ENCODE assay signal across 33 cellular contexts in the genomic region with DNA sequence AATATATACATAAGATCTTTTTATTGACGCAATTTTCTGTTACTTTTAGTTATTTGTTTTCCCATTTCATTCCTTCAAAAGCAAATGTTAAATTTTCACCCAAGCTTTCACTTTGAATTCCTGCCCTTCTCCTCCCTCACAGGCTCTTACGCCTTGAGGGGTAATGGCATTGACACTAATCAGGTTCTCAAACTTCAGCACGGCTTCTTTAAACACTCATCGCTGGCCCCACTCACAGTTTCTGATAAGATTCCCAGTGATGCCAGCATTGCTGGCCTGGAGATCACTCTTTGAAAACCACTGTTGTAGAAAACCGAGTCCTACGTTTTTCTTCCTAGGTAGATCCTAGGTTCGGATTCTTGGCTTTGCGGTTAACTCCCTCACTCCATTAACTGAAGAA.
DNase-seq lines count a peak whose midpoint lies in the region; ATAC-seq and TF ChIP-seq lines count a peak whose summit lies in the region.
"Had no signal": no experiment of that assay in that cellular context is flagged by ENCODE, and none has a peak within 500 bp of the region (broad histone marks: within the 10 kb centered on the region; RNA-seq: fewer than 3 reads in every experiment).

No MANE protein-coding gene starts in this region.

- no peak overlapping the region for H3K27ac Mint-ChIP-seq in activated CD4-positive, alpha-beta T cell treated with anti-CD3 and anti-CD28 coated beads, Interleukin-2, amount 10 ng/mL, durations not matched to agents 7 days and 5 days
- H3K27ac Mint-ChIP-seq: B cell; CD14-positive monocyte; CD4-positive, alpha-beta T cell; CD4-positive, CD25-positive, alpha-beta regulatory T cell; CD8-positive, alpha-beta T cell had no signal

- no peaks in the 10 kb centered on the region for H3K4me1 Mint-ChIP-seq in activated CD4-positive, alpha-beta T cell treated with anti-CD3 and anti-CD28 coated beads, Interleukin-2, amount 10 ng/mL, durations not matched to agents 7 days and 5 days
- H3K4me1 Mint-ChIP-seq: B cell; CD14-positive monocyte; CD4-positive, alpha-beta memory T cell; CD4-positive, CD25-positive, alpha-beta regulatory T cell; CD8-positive, alpha-beta memory T cell had no signal

- no peaks in the 10 kb centered on the region for H3K27me3 Mint-ChIP-seq in activated CD4-positive, alpha-beta T cell treated with anti-CD3 and anti-CD28 coated beads, Interleukin-2, amount 10 ng/mL, durations not matched to agents 7 days and 5 days

- H4K8ac ChIP-seq in trophoblast cell (ENCODE audit: low read depth, low read length), result no peak overlapping the region

- H3K14ac ChIP-seq in trophoblast cell (ENCODE audit: low read length), result no peak overlapping the region

- CTCF ChIA-PET in activated CD4-positive, alpha-beta T cell treated with anti-CD3 and anti-CD28 coated beads, Interleukin-2, amount 10 ng/mL, durations not matched to agents 7 days and 5 days (lab: Charles Lee), result no interaction called here

- H3K27ac ChIP-seq in cardiac muscle cell (peak overlapping the region; percentile 49), left ventricle myocardium inferior (replicated peaks) (no peak overlapping the region), esophagus muscularis mucosa (replicated peaks in 1 of 4) (no peak overlapping the region), trophoblast cell (ENCODE audit: low read depth, low read length) (no peak overlapping the region)
- H3K27ac ChIP-seq: 22Rv1; A549; BLaER1; BLaER1 treated with 17β-estradiol and CSF1 and Interleukin-3, amounts not matched to agents 10 nM and 100 nM; C4-2B had no signal

- 82% methylated on average over 8 of the region's 8 CpGs for WGBS in esophagus muscularis mucosa
- WGBS in trophoblast cell (ENCODE audit: extremely low coverage, insufficient coverage, insufficient read length), result no CpG with 5 or more reads among the region's 8 CpGs

- intact Hi-C loops in left ventricle myocardium inferior (cut with micrococcal nuclease) (no loop called here), esophagus muscularis mucosa (cut with DNase I) (no loop called here)

- H3K18ac ChIP-seq in trophoblast cell (ENCODE audit: low read length), result no peak overlapping the region

- H4K12ac ChIP-seq in trophoblast cell (ENCODE audit: low read depth, low read length), result no peak overlapping the region

- H3K4ac ChIP-seq in trophoblast cell (ENCODE audit: low read depth, low read length), result no peak overlapping the region

- H3K9me3 ChIP-seq in cardiac muscle cell (ENCODE audit: low read depth), result no peaks in the 10 kb centered on the region
- H3K9me3 ChIP-seq in left ventricle myocardium inferior (replicated peaks), result no peaks in the 10 kb centered on the region
- no peaks in the 10 kb centered on the region for H3K9me3 ChIP-seq in esophagus muscularis mucosa
- H3K9me3 ChIP-seq in trophoblast cell (ENCODE audit: insufficient read depth, low read depth, low read length), result no peaks in the 10 kb centered on the region
- H3K9me3 ChIP-seq: A549; BE2C; BLaER1; BLaER1 treated with 17β-estradiol and CSF1 and Interleukin-3, amounts not matched to agents 10 nM and 100 nM; Caco-2 had no signal

- no peak overlapping the region for H3K23ac ChIP-seq in trophoblast cell (ENCODE audit: low read length)

- no peaks in the 10 kb centered on the region for H3K79me2 ChIP-seq in trophoblast cell (ENCODE audit: control insufficient read depth, insufficient read depth, low read length, poor library complexity)

- peak overlapping the region; percentile 17 for H2BK5ac ChIP-seq in trophoblast cell (ENCODE audit: low read depth, low read length, poor library complexity)

- TF ChIP-seq CTCF in cardiac muscle cell (IDR thresholded peaks at IDR 0.05; ENCODE audit: low read depth, low read length), result no peak
- TF ChIP-seq CTCF in left ventricle myocardium inferior (IDR thresholded peaks at IDR 0.05; ENCODE audit: borderline replicate concordance), result no peak
- no peak for TF ChIP-seq CTCF in esophagus muscularis mucosa (IDR thresholded peaks at IDR 0.05)

- peak overlapping the region; percentile 46 for H2BK12ac ChIP-seq in trophoblast cell (ENCODE audit: low read length)

- no peak for TF ChIP-seq EP300 in esophagus muscularis mucosa (IDR thresholded peaks at IDR 0.05)

- H3K4me3 ChIP-seq in cardiac muscle cell (no peak overlapping the region), left ventricle myocardium inferior (no peak overlapping the region), esophagus muscularis mucosa (no peak overlapping the region), trophoblast cell (ENCODE audit: low read depth, low read length) (no peak overlapping the region)
- H3K4me3 ChIP-seq: A549; BLaER1; BLaER1 treated with 17β-estradiol and CSF1 and Interleukin-3, amounts not matched to agents 10 nM and 100 nM had no signal

- no peaks in the 10 kb centered on the region for H3K36me3 Mint-ChIP-seq in activated CD4-positive, alpha-beta T cell treated with anti-CD3 and anti-CD28 coated beads, Interleukin-2, amount 10 ng/mL, durations not matched to agents 7 days and 5 days (ENCODE audit: low read depth)
- H3K36me3 Mint-ChIP-seq: CD14-positive monocyte; CD4-positive, alpha-beta memory T cell; CD4-positive, CD25-positive, alpha-beta regulatory T cell; CD8-positive, alpha-beta memory T cell; CD8-positive, alpha-beta T cell had no signal

- H3K4me1 ChIP-seq in cardiac muscle cell (ENCODE audit: low read depth) (peaks cover 38% of the 10 kb centered on the region), left ventricle myocardium inferior (no peaks in the 10 kb centered on the region), esophagus muscularis mucosa (no peaks in the 10 kb centered on the region), trophoblast cell (ENCODE audit: control insufficient read depth in 1 of 2, insufficient read depth in 2 of 2, low read length in 2 of 2) (peaks cover 4 to 15% of the 10 kb centered on the region in 2 experiments)
- H3K4me1 ChIP-seq: A549; BE2C; BLaER1; BLaER1 treated with 17β-estradiol and CSF1 and Interleukin-3, amounts not matched to agents 10 nM and 100 nM; Caco-2 had no signal

- no peaks in the 10 kb centered on the region for H3K27me3 ChIP-seq in cardiac muscle cell
- peaks cover 11% of the 10 kb centered on the region for H3K27me3 ChIP-seq in left ventricle myocardium inferior (ENCODE audit: low read depth)
- H3K27me3 ChIP-seq in esophagus muscularis mucosa, result peaks cover 0 to 5% (median 0%) of the 10 kb centered on the region in 4 donors
- no peaks in the 10 kb centered on the region for H3K27me3 ChIP-seq in trophoblast cell (ENCODE audit: insufficient read depth, low read length)
- H3K27me3 ChIP-seq: BE2C; BLaER1; BLaER1 treated with 17β-estradiol and CSF1 and Interleukin-3, amounts not matched to agents 10 nM and 100 nM had no signal

- no peak overlapping the region for H2AK5ac ChIP-seq in trophoblast cell (ENCODE audit: low read length)

- H3K36me3 ChIP-seq in cardiac muscle cell (no peaks in the 10 kb centered on the region), left ventricle myocardium inferior (no peaks in the 10 kb centered on the region), esophagus muscularis mucosa (no peaks in the 10 kb centered on the region), trophoblast cell (ENCODE audit: control insufficient read depth in 1 of 2, insufficient read depth in 2 of 2, low read length in 2 of 2) (no peaks in the 10 kb centered on the region)
- H3K36me3 ChIP-seq: BE2C; BLaER1; BLaER1 treated with 17β-estradiol and CSF1 and Interleukin-3, amounts not matched to agents 10 nM and 100 nM had no signal

- H3K9me3 Mint-ChIP-seq in activated CD4-positive, alpha-beta T cell treated with anti-CD3 and anti-CD28 coated beads, Interleukin-2, amount 10 ng/mL, durations not matched to agents 7 days and 5 days, result no peaks in the 10 kb centered on the region
- H3K9me3 Mint-ChIP-seq: CD4-positive, alpha-beta memory T cell; CD4-positive, alpha-beta T cell; CD8-positive, alpha-beta T cell had no signal

- POLR2A ChIA-PET in activated CD4-positive, alpha-beta T cell treated with anti-CD3 and anti-CD28 coated beads, Interleukin-2, amount 10 ng/mL, durations not matched to agents 7 days and 5 days (lab: Charles Lee), result no interaction called here

- ATAC-seq in stimulated activated naive CD8-positive, alpha-beta T cell treated with anti-CD3 and anti-CD28 coated beads, Interleukin-15, Interleukin-2, amounts not matched to agents 100 U/mL and 50 U/mL, for 24 hours, result no peak
- ATAC-seq: A549; CD8-positive, alpha-beta T cell had no signal

- no peak overlapping the region for H2AFZ ChIP-seq in trophoblast cell (ENCODE audit: insufficient read depth, low read length, poor library complexity)

- H3K4me3 Mint-ChIP-seq in activated CD4-positive, alpha-beta T cell treated with anti-CD3 and anti-CD28 coated beads, Interleukin-2, amount 10 ng/mL, durations not matched to agents 7 days and 5 days, result no peak overlapping the region
- H3K4me3 Mint-ChIP-seq: B cell; CD14-positive monocyte; CD4-positive, alpha-beta memory T cell; CD4-positive, alpha-beta T cell; CD4-positive, CD25-positive, alpha-beta regulatory T cell; CD8-positive, alpha-beta memory T cell; CD8-positive, alpha-beta T cell had no signal

- no peak for TF ChIP-seq POLR2A in esophagus muscularis mucosa (IDR thresholded peaks at IDR 0.05; ENCODE audit: low read depth)

- peak overlapping the region; percentile 10 for H3K4me2 ChIP-seq in trophoblast cell (ENCODE audit: low read length)
- H3K4me2 ChIP-seq: A549; BLaER1; BLaER1 treated with 17β-estradiol and CSF1 and Interleukin-3, amounts not matched to agents 10 nM and 100 nM had no signal

- H3K79me1 ChIP-seq in trophoblast cell (ENCODE audit: low read length), result peaks cover 2% of the 10 kb centered on the region

- H4K91ac ChIP-seq in trophoblast cell (ENCODE audit: low read depth, low read length), result no peak overlapping the region

- H2BK120ac ChIP-seq in trophoblast cell (ENCODE audit: insufficient read depth, low read length, poor library complexity), result no peak overlapping the region

- no peak overlapping the region for H3K9ac ChIP-seq in trophoblast cell (ENCODE audit: low read length)
- H3K9ac ChIP-seq: BLaER1; BLaER1 treated with 17β-estradiol and CSF1 and Interleukin-3, amounts not matched to agents 10 nM and 100 nM had no signal

- DNase-seq in cardiac muscle cell (ENCODE audit: low read depth in 1 of 2, low spot score in 1 of 2) (peak in 1 of 2 donors; percentile 73), left ventricle myocardium inferior (no peak), esophagus muscularis mucosa (ENCODE audit: extremely low spot score) (peak; percentile 17), trophoblast cell (no peak)
- DNase-seq in stimulated activated naive CD8-positive, alpha-beta T cell treated with anti-CD3 and anti-CD28 coated beads, Interleukin-15, Interleukin-2, amounts not matched to agents 100 U/mL and 50 U/mL, for 24 hours, result no peak
- DNase-seq in activated CD4-positive, alpha-beta T cell treated with anti-CD3 and anti-CD28 coated beads, Interleukin-2, amount 10 ng/mL, durations not matched to agents 7 days and 5 days, result no peak
- DNase-seq: 8988T; ACHN; AML-193; BE2C; C1 segment of cervical spinal cord; Caco-2; Calu3; CD4-positive, alpha-beta memory T cell; CD4-positive, alpha-beta T cell; CD4-positive, CD25-positive, alpha-beta regulatory T cell; CD8-positive, alpha-beta memory T cell; CD8-positive, alpha-beta T cell; COR-L47; DMS 273 treated with DMSO at 0.1 percent for 48 hours; DMS153; DMS53; DMS79; DMS79 treated with DMSO at 0.1 percent for 48 hours; DND-41; EL had no signal
